ENCODE assay signal across 10 cellular contexts in genomic region chr1:182259963-182260362, GRCh38.
DNase-seq lines count a peak whose midpoint lies in the region; ATAC-seq and TF ChIP-seq lines count a peak whose summit lies in the region.
"Had no signal": no experiment of that assay in that cellular context is flagged by ENCODE, and none has a peak within 500 bp of the region (broad histone marks: within the 10 kb centered on the region; RNA-seq: fewer than 3 reads in every experiment).

No MANE protein-coding gene starts in this region.

- H3K4me1 ChIP-seq in BLaER1 treated with 17β-estradiol and CSF1 and Interleukin-3, amounts not matched to agents 10 nM and 100 nM: peaks cover 24 to 38% (median 28%) of the 10 kb centered on the region in 10 experiments
- H3K4me1 ChIP-seq in DND-41 (ENCODE audit: insufficient read depth, low read length): peaks cover 50% of the 10 kb centered on the region
- peaks cover 24% of the 10 kb centered on the region for H3K4me1 ChIP-seq in lower lobe of right lung

- peak overlapping the region; percentile 51 to 86 (median 72) for H3K4me2 ChIP-seq in BLaER1 treated with 17β-estradiol and CSF1 and Interleukin-3, amounts not matched to agents 10 nM and 100 nM
- peak overlapping the region; percentile 56 for H3K4me2 ChIP-seq in DND-41 (ENCODE audit: insufficient read depth, low read length)

- peak overlapping the region in 1 of 10 experiments; percentile 2; a peak in 2 of 20 replicates for H3K4me3 ChIP-seq in BLaER1 treated with 17β-estradiol and CSF1 and Interleukin-3, amounts not matched to agents 10 nM and 100 nM
- peak overlapping the region in 1 of 2 experiments; percentile 25; a peak in 2 of 4 replicates for H3K4me3 ChIP-seq in DND-41 (ENCODE audit: low read depth in 1 of 2, low read length in 2 of 2)
- no peak overlapping the region for H3K4me3 ChIP-seq in lower lobe of right lung

- H2AFZ ChIP-seq in DND-41 (ENCODE audit: low read depth, low read length): peak overlapping the region; percentile 46

- TF ChIP-seq CTCF in DND-41 (IDR thresholded peaks at IDR 0.05; ENCODE audit: borderline replicate concordance, extremely low read depth, low read length, poor library complexity, severe bottlenecking) (no peak), lower lobe of right lung (IDR thresholded peaks at IDR 0.05) (no peak)

- intact Hi-C loops in lower lobe of right lung (cut with DNase I): no loop called here

- H3K4me3 Mint-ChIP-seq in T-helper 2 cell treated with Interferon-gamma antibody and Interleukin-4, amounts not matched to agents 5 μg/mL and 100 μg/mL, for 36 hours: peak overlapping the region; percentile 38
- no peak overlapping the region for H3K4me3 Mint-ChIP-seq in stimulated activated naive B cell treated with anti-CD40 and anti-IgM and Interleukin-4, amounts not matched to agents 10 μg/mL and 1 μg/mL and 100 μg/mL, for 72 hours
- H3K4me3 Mint-ChIP-seq: mesothelial cell of epicardium had no signal

- H3K9ac ChIP-seq in BLaER1 treated with 17β-estradiol and CSF1 and Interleukin-3, amounts not matched to agents 10 nM and 100 nM: peak overlapping the region in 10 of 11 experiments; percentile 22 to 67 (median 58); a peak in 16 of 22 replicates
- peak overlapping the region; percentile 51 for H3K9ac ChIP-seq in DND-41 (ENCODE audit: low read depth, low read length)

- H3K79me2 ChIP-seq in DND-41 (ENCODE audit: insufficient read depth, low read length): no peaks in the 10 kb centered on the region

- no peaks in the 10 kb centered on the region for H3K36me3 ChIP-seq in BLaER1 treated with 17β-estradiol and CSF1 and Interleukin-3, amounts not matched to agents 10 nM and 100 nM
- no peaks in the 10 kb centered on the region for H3K36me3 ChIP-seq in DND-41 (ENCODE audit: insufficient read depth, low read length)
- H3K36me3 ChIP-seq in lower lobe of right lung: no peaks in the 10 kb centered on the region

- H3K27ac Mint-ChIP-seq in T-helper 2 cell treated with Interferon-gamma antibody and Interleukin-4, amounts not matched to agents 5 μg/mL and 100 μg/mL, for 36 hours: peak overlapping the region; percentile 88
- no peak overlapping the region for H3K27ac Mint-ChIP-seq in stimulated activated naive B cell treated with anti-CD40 and anti-IgM and Interleukin-4, amounts not matched to agents 10 μg/mL and 1 μg/mL and 100 μg/mL, for 72 hours
- H3K27ac Mint-ChIP-seq: mesothelial cell of epicardium had no signal

- ATAC-seq in DND-41 (ENCODE audit: insufficient read depth, low read depth) (no peak; the same call in 2 of the 3 replicates), lower lobe of right lung (no peak), GM19452 (IDR thresholded peaks at IDR 0.05; ENCODE audit: unreplicated experiment) (no peak)
- ATAC-seq in stimulated activated naive B cell treated with anti-CD40 and anti-IgM and Interleukin-4, amounts not matched to agents 10 μg/mL and 1 μg/mL and 100 μg/mL, for 72 hours (replicated peaks): no peak

- no peaks in the 10 kb centered on the region for H3K9me3 ChIP-seq in BLaER1 treated with 17β-estradiol and CSF1 and Interleukin-3, amounts not matched to agents 10 nM and 100 nM (replicated peaks in 1 of 11)
- H3K9me3 ChIP-seq in DND-41 (ENCODE audit: insufficient read depth, low read length, severe bottlenecking) (no peaks in the 10 kb centered on the region), lower lobe of right lung (no peaks in the 10 kb centered on the region)

- no peaks in the 10 kb centered on the region for H3K27me3 Mint-ChIP-seq in T-helper 2 cell treated with Interferon-gamma antibody and Interleukin-4, amounts not matched to agents 5 μg/mL and 100 μg/mL, for 36 hours (ENCODE audit: low read depth)
- H3K27me3 Mint-ChIP-seq in stimulated activated naive B cell treated with anti-CD40 and anti-IgM and Interleukin-4, amounts not matched to agents 10 μg/mL and 1 μg/mL and 100 μg/mL, for 72 hours: peaks cover 0 to 6% of the 10 kb centered on the region in 2 donors

- DNase-seq in DND-41: peak; percentile 39
- DNase-seq in T-helper 2 cell treated with Interferon-gamma antibody and Interleukin-4, amounts not matched to agents 5 μg/mL and 100 μg/mL, for 36 hours (ENCODE audit: low spot score): no peak
- DNase-seq in lower lobe of right lung: no peak
- no peak for DNase-seq in NCI-H187 treated with DMSO at 0.1 percent for 48 hours (lab: John Stamatoyannopoulos, UW)
- no peak for DNase-seq in stimulated activated naive B cell treated with anti-CD40 and anti-IgM and Interleukin-4, amounts not matched to agents 10 μg/mL and 1 μg/mL and 100 μg/mL, for 72 hours
- DNase-seq in activated CD8-positive, alpha-beta memory T cell treated with anti-CD3 and anti-CD28 coated beads, Interleukin-2, amount 50 U/mL, for 48 hours: no peak
- DNase-seq: NCI-H1105 had no signal

- H3K27me3 ChIP-seq in BLaER1 treated with 17β-estradiol and CSF1 and Interleukin-3, amounts not matched to agents 10 nM and 100 nM: no peaks in the 10 kb centered on the region
- H3K27me3 ChIP-seq in DND-41 (ENCODE audit: insufficient read depth, low read length, poor library complexity) (no peaks in the 10 kb centered on the region), lower lobe of right lung (ENCODE audit: low read depth) (no peaks in the 10 kb centered on the region)

- H4K20me1 ChIP-seq in BLaER1 treated with 17β-estradiol and CSF1 and Interleukin-3, amounts not matched to agents 10 nM and 100 nM: no peaks in the 10 kb centered on the region
- no peaks in the 10 kb centered on the region for H4K20me1 ChIP-seq in DND-41 (ENCODE audit: insufficient read depth, low read length)

- H3K4me1 Mint-ChIP-seq in T-helper 2 cell treated with Interferon-gamma antibody and Interleukin-4, amounts not matched to agents 5 μg/mL and 100 μg/mL, for 36 hours (ENCODE audit: low read depth): peaks cover 27% of the 10 kb centered on the region
- H3K4me1 Mint-ChIP-seq in stimulated activated naive B cell treated with anti-CD40 and anti-IgM and Interleukin-4, amounts not matched to agents 10 μg/mL and 1 μg/mL and 100 μg/mL, for 72 hours: peaks cover 0 to 14% of the 10 kb centered on the region in 2 donors
- H3K4me1 Mint-ChIP-seq: mesothelial cell of epicardium had no signal

- H3K9me3 Mint-ChIP-seq in T-helper 2 cell treated with Interferon-gamma antibody and Interleukin-4, amounts not matched to agents 5 μg/mL and 100 μg/mL, for 36 hours: no peaks in the 10 kb centered on the region
- peaks cover 0 to 1% of the 10 kb centered on the region in 2 donors for H3K9me3 Mint-ChIP-seq in stimulated activated naive B cell treated with anti-CD40 and anti-IgM and Interleukin-4, amounts not matched to agents 10 μg/mL and 1 μg/mL and 100 μg/mL, for 72 hours
- H3K9me3 Mint-ChIP-seq: mesothelial cell of epicardium had no signal

- H3K36me3 Mint-ChIP-seq in T-helper 2 cell treated with Interferon-gamma antibody and Interleukin-4, amounts not matched to agents 5 μg/mL and 100 μg/mL, for 36 hours (ENCODE audit: low read depth): no peaks in the 10 kb centered on the region
- no peaks in the 10 kb centered on the region for H3K36me3 Mint-ChIP-seq in stimulated activated naive B cell treated with anti-CD40 and anti-IgM and Interleukin-4, amounts not matched to agents 10 μg/mL and 1 μg/mL and 100 μg/mL, for 72 hours
- H3K36me3 Mint-ChIP-seq: mesothelial cell of epicardium had no signal

- peak overlapping the region; percentile 58 to 83 (median 75); a peak in 21 of 22 replicates for H3K27ac ChIP-seq in BLaER1 treated with 17β-estradiol and CSF1 and Interleukin-3, amounts not matched to agents 10 nM and 100 nM
- H3K27ac ChIP-seq in DND-41 (ENCODE audit: low read length) (peak overlapping the region; percentile 96), lower lobe of right lung (peak overlapping the region; percentile 57)
